Comparison of ENCODE assay signal across 9 cellular contexts in the genomic region with DNA sequence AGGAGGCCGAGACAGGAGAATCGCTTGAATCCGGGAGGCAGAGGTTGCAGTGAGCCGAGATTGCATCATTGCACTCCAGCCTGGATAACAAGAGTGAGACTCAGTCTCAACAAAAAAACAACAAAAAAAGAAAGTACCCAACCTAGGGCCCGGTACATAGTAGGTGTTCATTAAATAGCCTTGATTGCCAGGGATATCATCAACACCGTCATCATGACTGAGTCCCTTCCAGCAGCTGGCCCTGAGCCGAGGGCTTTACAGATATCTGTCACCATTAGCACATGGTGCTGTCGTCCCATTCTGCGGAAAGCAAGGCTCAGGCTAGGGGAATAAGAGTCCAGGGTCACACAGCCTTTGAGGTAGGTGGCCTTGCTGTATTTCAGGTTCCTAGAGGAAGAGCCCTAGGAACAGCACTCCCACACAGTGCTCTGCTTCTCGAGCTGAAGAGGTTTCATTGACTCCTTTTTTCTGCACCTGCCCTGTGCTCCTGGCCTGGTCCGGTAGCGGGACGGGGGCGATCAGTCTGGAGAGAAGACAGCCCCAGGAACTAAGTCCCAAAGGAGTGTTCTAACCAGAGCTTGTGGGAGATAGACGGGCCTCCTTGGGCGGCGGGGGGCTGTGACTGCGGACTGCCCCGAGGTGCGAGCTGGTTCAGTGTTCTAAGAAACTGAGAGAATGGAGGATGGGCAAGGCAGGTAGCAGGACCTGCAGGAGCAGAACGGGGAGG. TPM values are rescaled to one million over a fixed set of nuclear protein-coding genes. Genes with fewer than 3 reads are reported as not detected.
A peak's percentile ranks its signal among the peaks of the same experiment; 100 is the strongest.
DNase-seq lines count a peak whose midpoint lies in the region; ATAC-seq and TF ChIP-seq lines count a peak whose summit lies in the region.
"Had no signal": no experiment of that assay in that cellular context is flagged by ENCODE, and none has a peak within 500 bp of the region (broad histone marks: within the 10 kb centered on the region; RNA-seq: fewer than 3 reads in every experiment).

No MANE protein-coding gene starts in this region.

- H3K27ac ChIP-seq in angular gyrus (ENCODE audit: low read depth, low read length) (peak overlapping the region; percentile 66), lung (ENCODE audit: low read depth in 1 of 2, low read length in 1 of 2) (peak overlapping the region; percentile 14 to 35), thymus (ENCODE audit: low read depth) (peak overlapping the region; percentile 62)

- H3K27me3 ChIP-seq in lung (ENCODE audit: control insufficient read depth, insufficient read depth): no peaks in the 10 kb centered on the region
- peaks cover 6% of the 10 kb centered on the region for H3K27me3 ChIP-seq in thymus (ENCODE audit: control insufficient read depth, insufficient read depth)

- H3K9me3 Mint-ChIP-seq in activated CD4-positive, alpha-beta T cell treated with anti-CD3 and anti-CD28 coated beads, Interleukin-2, amount 10 ng/mL, durations not matched to agents 24 days and 14 days: no peaks in the 10 kb centered on the region
- no peaks in the 10 kb centered on the region for H3K9me3 Mint-ChIP-seq in activated CD4-positive, alpha-beta T cell treated with anti-CD3 and anti-CD28 coated beads for 36 hours (ENCODE audit: low read depth)

- POLR2A ChIA-PET in activated CD4-positive, alpha-beta T cell treated with anti-CD3 and anti-CD28 coated beads for 36 hours (lab: Charles Lee): no interaction called here

- intact Hi-C loops in activated CD4-positive, alpha-beta T cell treated with anti-CD3 and anti-CD28 coated beads, Interleukin-2, amount 10 ng/mL, durations not matched to agents 24 days and 14 days (cut with micrococcal nuclease): no loop called here
- intact Hi-C loops in activated CD4-positive, alpha-beta T cell treated with anti-CD3 and anti-CD28 coated beads for 36 hours (cut with DNase I, micrococcal nuclease): no loop called here

- peaks cover 31% of the 10 kb centered on the region for H3K27me3 Mint-ChIP-seq in activated CD4-positive, alpha-beta T cell treated with anti-CD3 and anti-CD28 coated beads, Interleukin-2, amount 10 ng/mL, durations not matched to agents 24 days and 14 days
- peaks cover 10% of the 10 kb centered on the region for H3K27me3 Mint-ChIP-seq in activated CD4-positive, alpha-beta T cell treated with anti-CD3 and anti-CD28 coated beads for 36 hours

- H3K9me3 ChIP-seq in lung (ENCODE audit: control insufficient read depth in 2 of 2, insufficient read depth in 1 of 2, low read length in 1 of 2) (no peaks in the 10 kb centered on the region), thymus (ENCODE audit: control insufficient read depth) (no peaks in the 10 kb centered on the region)

- H3K36me3 ChIP-seq in lung (ENCODE audit: control insufficient read depth in 2 of 2, insufficient read depth in 2 of 2, low read length in 2 of 2) (no peaks in the 10 kb centered on the region), thymus (ENCODE audit: control insufficient read depth, insufficient read depth) (no peaks in the 10 kb centered on the region)

- no peaks in the 10 kb centered on the region for H3K36me3 Mint-ChIP-seq in activated CD4-positive, alpha-beta T cell treated with anti-CD3 and anti-CD28 coated beads, Interleukin-2, amount 10 ng/mL, durations not matched to agents 24 days and 14 days (ENCODE audit: low read depth)
- no peaks in the 10 kb centered on the region for H3K36me3 Mint-ChIP-seq in activated CD4-positive, alpha-beta T cell treated with anti-CD3 and anti-CD28 coated beads for 36 hours (ENCODE audit: low read depth)

- no peak for ATAC-seq in activated CD4-positive, alpha-beta T cell treated with anti-CD3 and anti-CD28 coated beads for 36 hours
- ATAC-seq in lung (ENCODE audit: insufficient read depth, low FRiP score): no peak
- ATAC-seq in esophagus mucosa: no peak
- ATAC-seq in HG03432 (IDR thresholded peaks at IDR 0.05; ENCODE audit: unreplicated experiment): no peak

- TF ChIP-seq CTCF in lung (IDR thresholded peaks at IDR 0.05; ENCODE audit: control extremely low read depth, extremely low read depth): no peak

- DNase-seq in activated CD4-positive, alpha-beta T cell treated with anti-CD3 and anti-CD28 coated beads, Interleukin-2, amount 10 ng/mL, durations not matched to agents 24 days and 14 days: no peak
- no peak for DNase-seq in activated CD4-positive, alpha-beta T cell treated with anti-CD3 and anti-CD28 coated beads for 36 hours
- DNase-seq in lung (ENCODE audit: low spot score) (no peak), SIG-M5 (lab: John Stamatoyannopoulos, UW) (no peak)
- DNase-seq: NCI-H1436 treated with DMSO at 0.1 percent for 48 hours had no signal

- H3K4me1 ChIP-seq in lung (ENCODE audit: control insufficient read depth in 2 of 2, insufficient read depth in 2 of 2, low read length in 2 of 2): peaks cover 0 to 27% of the 10 kb centered on the region in 2 donors
- peaks cover 16% of the 10 kb centered on the region for H3K4me1 ChIP-seq in thymus (ENCODE audit: control insufficient read depth, insufficient read depth, low read length)

- CTCF ChIA-PET in activated CD4-positive, alpha-beta T cell treated with anti-CD3 and anti-CD28 coated beads for 36 hours (lab: Charles Lee): interaction anchor here (0.5 to 1.0 kb wide), 6 partner anchors 9 to 1473 kb away, joined by 3 to 7 read pairs (median 4); a partner anchor contains a TSS

- H3K4me3 ChIP-seq in lung (no peak overlapping the region), thymus (ENCODE audit: low read length) (peak overlapping the region; percentile 33)

- 68 to 70% methylated on average over 21 of the region's 21 CpGs for WGBS in lung, 2 donors
- WGBS in thymus: 68% methylated on average over 21 of the region's 21 CpGs

- peaks cover 8% of the 10 kb centered on the region for H3K4me1 Mint-ChIP-seq in activated CD4-positive, alpha-beta T cell treated with anti-CD3 and anti-CD28 coated beads, Interleukin-2, amount 10 ng/mL, durations not matched to agents 24 days and 14 days
- H3K4me1 Mint-ChIP-seq in activated CD4-positive, alpha-beta T cell treated with anti-CD3 and anti-CD28 coated beads for 36 hours: peaks cover 13% of the 10 kb centered on the region

- no peak overlapping the region for H3K27ac Mint-ChIP-seq in activated CD4-positive, alpha-beta T cell treated with anti-CD3 and anti-CD28 coated beads, Interleukin-2, amount 10 ng/mL, durations not matched to agents 24 days and 14 days
- no peak overlapping the region for H3K27ac Mint-ChIP-seq in activated CD4-positive, alpha-beta T cell treated with anti-CD3 and anti-CD28 coated beads for 36 hours

- peak overlapping the region; percentile 56 for H3K4me3 Mint-ChIP-seq in activated CD4-positive, alpha-beta T cell treated with anti-CD3 and anti-CD28 coated beads, Interleukin-2, amount 10 ng/mL, durations not matched to agents 24 days and 14 days
- H3K4me3 Mint-ChIP-seq in activated CD4-positive, alpha-beta T cell treated with anti-CD3 and anti-CD28 coated beads for 36 hours: no peak overlapping the region

RNA-seq across cellular contexts. Expression of a gene that starts 48.2 kb away (rescaled TPM):
- 1.2 and 1.9 TPM in 2 replicates for total RNA-seq in activated CD4-positive, alpha-beta T cell treated with anti-CD3 and anti-CD28 coated beads, Interleukin-2, amount 10 ng/mL, durations not matched to agents 24 days and 14 days
- total RNA-seq in activated CD4-positive, alpha-beta T cell treated with anti-CD3 and anti-CD28 coated beads for 36 hours: 1 to 10 TPM in 1 of 2 experiments, under 1 TPM in 1; 0.82 to 1.1 TPM
- 10 to 100 TPM; 26.5 to 39.8 TPM for total RNA-seq in lung
- 10 to 100 TPM; 20.7 to 23.5 TPM for polyA plus RNA-seq in lung
- polyA plus RNA-seq in thymus: 47.9 TPM
- total RNA-seq in esophagus mucosa: 22.6 TPM
